In genomic region chr10:3668276-3668960, GRCh38 we compare ENCODE assay signal across 2 cellular contexts.
TF ChIP-seq lines count a peak whose summit lies in the region.

No MANE protein-coding gene starts in this region.

TF ChIP-seq in GM23338, 12 proteins besides CTCF, POLR2A, EP300 and RAD21 (continued from another document):
- TF ChIP-seq STAT1 (IDR thresholded peaks at IDR 0.05; ENCODE audit: unreplicated experiment), result no peak
TF ChIP-seq in GM23338: peak in this region for 0.

TF ChIP-seq in WTC11, 78 proteins besides CTCF, POLR2A, EP300 and RAD21 (continued from another document):
- TF ChIP-seq ARID4B (CRISPR knock-in tag; IDR thresholded peaks at IDR 0.05; ENCODE audit: borderline replicate concordance), result no peak
- no peak for TF ChIP-seq CDX4 (CRISPR knock-in tag; IDR thresholded peaks at IDR 0.05; ENCODE audit: borderline replicate concordance)
- no peak for TF ChIP-seq SMAD4 (CRISPR knock-in tag; IDR thresholded peaks at IDR 0.05)
- no peak for TF ChIP-seq PREB (CRISPR knock-in tag; IDR thresholded peaks at IDR 0.05; ENCODE audit: borderline replicate concordance)
- TF ChIP-seq, protein P1, sequence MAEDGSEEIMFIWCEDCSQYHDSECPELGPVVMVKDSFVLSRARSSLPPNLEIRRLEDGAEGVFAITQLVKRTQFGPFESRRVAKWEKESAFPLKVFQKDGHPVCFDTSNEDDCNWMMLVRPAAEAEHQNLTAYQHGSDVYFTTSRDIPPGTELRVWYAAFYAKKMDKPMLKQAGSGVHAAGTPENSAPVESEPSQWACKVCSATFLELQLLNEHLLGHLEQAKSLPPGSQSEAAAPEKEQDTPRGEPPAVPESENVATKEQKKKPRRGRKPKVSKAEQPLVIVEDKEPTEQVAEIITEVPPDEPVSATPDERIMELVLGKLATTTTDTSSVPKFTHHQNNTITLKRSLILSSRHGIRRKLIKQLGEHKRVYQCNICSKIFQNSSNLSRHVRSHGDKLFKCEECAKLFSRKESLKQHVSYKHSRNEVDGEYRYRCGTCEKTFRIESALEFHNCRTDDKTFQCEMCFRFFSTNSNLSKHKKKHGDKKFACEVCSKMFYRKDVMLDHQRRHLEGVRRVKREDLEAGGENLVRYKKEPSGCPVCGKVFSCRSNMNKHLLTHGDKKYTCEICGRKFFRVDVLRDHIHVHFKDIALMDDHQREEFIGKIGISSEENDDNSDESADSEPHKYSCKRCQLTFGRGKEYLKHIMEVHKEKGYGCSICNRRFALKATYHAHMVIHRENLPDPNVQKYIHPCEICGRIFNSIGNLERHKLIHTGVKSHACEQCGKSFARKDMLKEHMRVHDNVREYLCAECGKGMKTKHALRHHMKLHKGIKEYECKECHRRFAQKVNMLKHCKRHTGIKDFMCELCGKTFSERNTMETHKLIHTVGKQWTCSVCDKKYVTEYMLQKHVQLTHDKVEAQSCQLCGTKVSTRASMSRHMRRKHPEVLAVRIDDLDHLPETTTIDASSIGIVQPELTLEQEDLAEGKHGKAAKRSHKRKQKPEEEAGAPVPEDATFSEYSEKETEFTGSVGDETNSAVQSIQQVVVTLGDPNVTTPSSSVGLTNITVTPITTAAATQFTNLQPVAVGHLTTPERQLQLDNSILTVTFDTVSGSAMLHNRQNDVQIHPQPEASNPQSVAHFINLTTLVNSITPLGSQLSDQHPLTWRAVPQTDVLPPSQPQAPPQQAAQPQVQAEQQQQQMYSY (CRISPR knock-in tag; IDR thresholded peaks at IDR 0.05), result no peak
- TF ChIP-seq, protein P2, sequence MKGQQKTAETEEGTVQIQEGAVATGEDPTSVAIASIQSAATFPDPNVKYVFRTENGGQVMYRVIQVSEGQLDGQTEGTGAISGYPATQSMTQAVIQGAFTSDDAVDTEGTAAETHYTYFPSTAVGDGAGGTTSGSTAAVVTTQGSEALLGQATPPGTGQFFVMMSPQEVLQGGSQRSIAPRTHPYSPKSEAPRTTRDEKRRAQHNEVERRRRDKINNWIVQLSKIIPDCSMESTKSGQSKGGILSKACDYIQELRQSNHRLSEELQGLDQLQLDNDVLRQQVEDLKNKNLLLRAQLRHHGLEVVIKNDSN (CRISPR knock-in tag; IDR thresholded peaks at IDR 0.05), result no peak
- no peak for TF ChIP-seq FOXJ3 (CRISPR knock-in tag; IDR thresholded peaks at IDR 0.05; ENCODE audit: borderline replicate concordance)
